In genomic region chr7:116354171-116354545, GRCh38 we compare ENCODE assay signal across 10 cellular contexts.
A peak's percentile ranks its signal among the peaks of the same experiment; 100 is the strongest.
DNase-seq lines count a peak whose midpoint lies in the region; TF ChIP-seq lines count a peak whose summit lies in the region.
"Had no signal": no experiment of that assay in that cellular context is flagged by ENCODE, and none has a peak within 500 bp of the region (broad histone marks: within the 10 kb centered on the region; RNA-seq: fewer than 3 reads in every experiment).

No MANE protein-coding gene starts in this region.

- H3K4me3 Mint-ChIP-seq in progenitor cell of endocrine pancreas (ENCODE audit: low read depth) = no peak overlapping the region
- H3K4me3 Mint-ChIP-seq: CD14-positive monocyte had no signal

- H3K27me3 ChIP-seq in adrenal gland (no peaks in the 10 kb centered on the region), prostate gland (replicated peaks; ENCODE audit: insufficient read depth) (no peaks in the 10 kb centered on the region)

- TF ChIP-seq CTCF in AG10803 (conservative IDR thresholded peaks at IDR 0.05; ENCODE audit: low read length) = no peak
- no peak for TF ChIP-seq CTCF in adrenal gland (IDR thresholded peaks at IDR 0.05)
- TF ChIP-seq CTCF in prostate gland (IDR thresholded peaks at IDR 0.05) = no peak
- no peak for TF ChIP-seq CTCF in progenitor cell of endocrine pancreas (IDR thresholded peaks at IDR 0.05; ENCODE audit: unreplicated experiment)

- no peaks in the 10 kb centered on the region for H3K36me3 Mint-ChIP-seq in progenitor cell of endocrine pancreas (ENCODE audit: insufficient read depth)
- H3K36me3 Mint-ChIP-seq: CD14-positive monocyte had no signal

- 69 to 77% (median 74%) methylated on average over 6 of the region's 6 CpGs for WGBS in adrenal gland, 4 donors
- 46% methylated on average over 6 of the region's 6 CpGs for WGBS in prostate gland

- H3K4me3 ChIP-seq in AG10803 (ENCODE audit: low read length) = no peak overlapping the region; the same call in 1 of the 2 replicates
- peak overlapping the region in 1 of 4 donors; percentile 5 for H3K4me3 ChIP-seq in adrenal gland
- H3K4me3 ChIP-seq in prostate gland = no peak overlapping the region

- H3K4me1 Mint-ChIP-seq in progenitor cell of endocrine pancreas (ENCODE audit: low read depth) = peaks cover 17% of the 10 kb centered on the region

- H3K27ac ChIP-seq in adrenal gland (peak overlapping the region in 3 of 5 donors; percentile 48 to 73 (median 58)), prostate gland (peak overlapping the region; percentile 31 to 59)

- H3K36me3 ChIP-seq in adrenal gland (replicated peaks in 1 of 2) (no peaks in the 10 kb centered on the region), prostate gland (no peaks in the 10 kb centered on the region)

- H3K9me3 ChIP-seq in adrenal gland (replicated peaks in 1 of 3) = no peaks in the 10 kb centered on the region
- H3K9me3 ChIP-seq in prostate gland = no peaks in the 10 kb centered on the region

- H3K9me3 Mint-ChIP-seq in progenitor cell of endocrine pancreas (ENCODE audit: low read depth) = peaks cover under 1% of the 10 kb centered on the region

- H3K4me1 ChIP-seq in adrenal gland (replicated peaks in 1 of 2) (peaks cover 12 to 31% of the 10 kb centered on the region in 2 donors), prostate gland (replicated peaks) (no peaks in the 10 kb centered on the region)

- H3K27ac Mint-ChIP-seq in progenitor cell of endocrine pancreas = no peak overlapping the region
- H3K27ac Mint-ChIP-seq: CD14-positive monocyte had no signal

- intact Hi-C loops in adrenal gland (cut with DNase I) = no loop called here
- intact Hi-C loops in prostate gland (cut with DNase I) = loop anchor here (10.0 kb wide), 1 partner anchor 171 kb away; the partner anchor contains the start of gene CAV1

- TF ChIP-seq POLR2A in adrenal gland (IDR thresholded peaks at IDR 0.05) (no peak), prostate gland (IDR thresholded peaks at IDR 0.05) (no peak)

- DNase-seq in AG10803 (ENCODE audit: low read depth) (peak; percentile 83), adrenal gland (peak in 3 of 7 donors; percentile 6 to 27 (median 17)), glomerular endothelial cell (ENCODE audit: extremely low read depth, low read depth, low spot score) (peak; percentile 92), prostate gland (ENCODE audit: low spot score) (no peak), medulla oblongata (ENCODE audit: extremely low spot score) (no peak), progenitor cell of endocrine pancreas (ENCODE audit: low spot score, unreplicated experiment) (no peak), NCI-H1417 (lab: John Stamatoyannopoulos, UW) (no peak), islet precursor cell (no peak)
- DNase-seq: KBM-7 had no signal

- no peaks in the 10 kb centered on the region for H3K27me3 Mint-ChIP-seq in progenitor cell of endocrine pancreas

Comparison
In these comparisons a context has a peak if more than half of its experiments do, and no peak if none do; other contexts are left out.
1. DNase-seq: peak in AG10803 (single experiment) and glomerular endothelial cell (single experiment); none in prostate gland (single experiment), medulla oblongata (single experiment), progenitor cell of endocrine pancreas (single experiment), NCI-H1417 (0 of 3) and islet precursor cell (single experiment).